In the genomic region with DNA sequence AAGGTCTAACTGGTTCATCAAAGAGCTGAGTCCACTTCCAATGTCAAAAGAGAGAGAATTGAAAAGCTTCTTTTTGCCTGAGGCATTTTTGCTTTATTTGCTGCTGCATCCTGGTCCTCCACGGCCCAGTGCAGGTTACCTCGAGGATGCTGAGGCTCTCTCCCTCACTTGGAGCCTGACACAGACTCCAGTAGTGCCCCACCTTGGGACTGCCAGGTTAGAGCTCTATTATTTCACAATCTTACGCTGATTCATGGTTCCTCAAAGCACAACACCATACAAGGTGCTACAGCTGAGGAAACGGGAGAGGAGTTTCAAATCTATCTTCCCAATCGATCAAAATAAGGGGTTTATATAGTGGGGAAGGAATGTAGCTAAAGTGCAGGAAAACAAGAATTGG, we compare ENCODE assay signal across 26 cellular contexts. TPM values are rescaled to one million over a fixed set of nuclear protein-coding genes. Genes with fewer than 3 reads are reported as not detected.
"Had no signal": no experiment of that assay in that cellular context is flagged by ENCODE, and none has a peak within 500 bp of the region (broad histone marks: within the 10 kb centered on the region; RNA-seq: fewer than 3 reads in every experiment).

No MANE protein-coding gene starts in this region.

- FAIRE-seq: endometrium, islet of Langerhans had no signal

- H2AFZ ChIP-seq: hepatocyte had no signal

- H3K4me3 ChIP-seq: colonic mucosa, gastrocnemius medialis, heart left ventricle, hepatocyte, left lung, ovary, psoas muscle, sigmoid colon, suprapubic skin, vagina had no signal

- H3K4me1 ChIP-seq: colonic mucosa, gastrocnemius medialis, heart left ventricle, left lung, psoas muscle, sigmoid colon, suprapubic skin, vagina had no signal

- H3K27ac Mint-ChIP-seq: dendritic cell treated with granulocyte-macrophage colony-stimulating factor and Interleukin-4, amounts not matched to agents 40 ng/mL and 50 ng/mL, for 4 days; effector memory CD8-positive, alpha-beta T cell; natural killer cell; stimulated activated naive B cell treated with anti-CD40 and anti-IgM and Interleukin-4, amounts not matched to agents 10 μg/mL and 1 μg/mL and 100 μg/mL, for 72 hours; stimulated activated naive CD8-positive, alpha-beta T cell treated with anti-CD3 and anti-CD28 coated beads, Interleukin-15, Interleukin-2, amounts not matched to agents 100 ng/mL and 50 ng/mL, for 24 hours had no signal

- H3K79me2 ChIP-seq: hepatocyte had no signal

- H3K4me1 Mint-ChIP-seq: natural killer cell; stimulated activated naive B cell treated with anti-CD40 and anti-IgM and Interleukin-4, amounts not matched to agents 10 μg/mL and 1 μg/mL and 100 μg/mL, for 72 hours had no signal

- H3K36me3 ChIP-seq: colonic mucosa, gastrocnemius medialis, heart left ventricle, left lung, ovary, sigmoid colon, suprapubic skin, vagina had no signal

- H3K9me3 ChIP-seq: colonic mucosa, gastrocnemius medialis, ovary, psoas muscle, suprapubic skin, vagina had no signal

- H3K27me3 ChIP-seq: colonic mucosa, gastrocnemius medialis, heart left ventricle, hepatocyte, left lung, ovary, sigmoid colon, suprapubic skin, vagina had no signal

- H3K4me3 Mint-ChIP-seq: dendritic cell treated with granulocyte-macrophage colony-stimulating factor and Interleukin-4, amounts not matched to agents 40 ng/mL and 50 ng/mL, for 4 days; effector memory CD8-positive, alpha-beta T cell; natural killer cell; stimulated activated naive B cell treated with anti-CD40 and anti-IgM and Interleukin-4, amounts not matched to agents 10 μg/mL and 1 μg/mL and 100 μg/mL, for 72 hours; stimulated activated naive CD8-positive, alpha-beta T cell treated with anti-CD3 and anti-CD28 coated beads, Interleukin-15, Interleukin-2, amounts not matched to agents 100 ng/mL and 50 ng/mL, for 24 hours had no signal

- DNase-seq: colonic mucosa; effector memory CD8-positive, alpha-beta T cell; foreskin fibroblast; gastrocnemius medialis; heart left ventricle; left cardiac atrium; left lung; natural killer cell; occipital lobe; ovary; posterior cingulate gyrus; psoas muscle; right cardiac atrium; sigmoid colon; stimulated activated CD4-positive, alpha-beta T cell treated with anti-CD3 and anti-CD28 coated beads, Interleukin-4, amount 100 ng/mL, for 4 hours; stimulated activated naive B cell treated with anti-CD40 and anti-IgM and Interleukin-4, amounts not matched to agents 10 μg/mL and 1 μg/mL and 100 μg/mL, for 72 hours had no signal

- ATAC-seq: effector memory CD8-positive, alpha-beta T cell; gastrocnemius medialis; heart left ventricle; left cardiac atrium; left lung; natural killer cell; psoas muscle; right cardiac atrium; stimulated activated naive B cell treated with anti-CD40 and anti-IgM and Interleukin-4, amounts not matched to agents 10 μg/mL and 1 μg/mL and 100 μg/mL, for 72 hours had no signal

- H3K27me3 Mint-ChIP-seq: dendritic cell treated with granulocyte-macrophage colony-stimulating factor and Interleukin-4, amounts not matched to agents 40 ng/mL and 50 ng/mL, for 4 days; effector memory CD8-positive, alpha-beta T cell; stimulated activated naive B cell treated with anti-CD40 and anti-IgM and Interleukin-4, amounts not matched to agents 10 μg/mL and 1 μg/mL and 100 μg/mL, for 72 hours; stimulated activated naive CD8-positive, alpha-beta T cell treated with anti-CD3 and anti-CD28 coated beads, Interleukin-15, Interleukin-2, amounts not matched to agents 100 ng/mL and 50 ng/mL, for 24 hours had no signal

- H3K4me2 ChIP-seq: hepatocyte had no signal

- H3K36me3 Mint-ChIP-seq: natural killer cell; stimulated activated naive B cell treated with anti-CD40 and anti-IgM and Interleukin-4, amounts not matched to agents 10 μg/mL and 1 μg/mL and 100 μg/mL, for 72 hours had no signal

- H3K27ac ChIP-seq: colonic mucosa, gastrocnemius medialis, heart left ventricle, hepatocyte, left lung, ovary, psoas muscle, sigmoid colon, suprapubic skin, vagina had no signal

RNA-seq across cellular contexts. Expression of a gene that starts 13.6 kb away (rescaled TPM):
- total RNA-seq: kidney epithelial cell, lung microvascular endothelial cell, renal cortical epithelial cell had no signal
